ENCODE assay signal across 15 cellular contexts in genomic region chr19:53552001-53552721, GRCh38. TPM values are rescaled to one million over a fixed set of nuclear protein-coding genes. Genes with fewer than 3 reads are reported as not detected.
DNase-seq lines count a peak whose midpoint lies in the region; ATAC-seq, FAIRE-seq and TF ChIP-seq lines count a peak whose summit lies in the region.
"Had no signal": no experiment of that assay in that cellular context is flagged by ENCODE, and none has a peak within 500 bp of the region (broad histone marks: within the 10 kb centered on the region; RNA-seq: fewer than 3 reads in every experiment).

No MANE protein-coding gene starts in this region.

- in situ Hi-C loops in HepG2 (cut with HindIII; ENCODE audit: extremely low pct_ligation_motif_present, low pct_unique_long_range_greater_than_20kb) = no loop called here

- H3K9me3 ChIP-seq in HepG2 (ENCODE audit: low read length) = no peaks in the 10 kb centered on the region
- H3K9me3 ChIP-seq in right lobe of liver = no peaks in the 10 kb centered on the region
- no peaks in the 10 kb centered on the region for H3K9me3 ChIP-seq in testis
- peaks cover 0 to 8% (median 0%) of the 10 kb centered on the region in 4 donors for H3K9me3 ChIP-seq in stomach

- H3K27me3 ChIP-seq in HepG2 (ENCODE audit: control insufficient read depth in 1 of 2, insufficient read depth in 2 of 2, low read length in 2 of 2) (no peaks in the 10 kb centered on the region), right lobe of liver (no peaks in the 10 kb centered on the region), testis (no peaks in the 10 kb centered on the region), stomach (no peaks in the 10 kb centered on the region)

- H3K9me3 Mint-ChIP-seq in activated naive CD8-positive, alpha-beta T cell treated with anti-CD3 and anti-CD28 coated beads for 36 hours = peaks cover 4% of the 10 kb centered on the region

- TF ChIP-seq CTCF in HepG2 (CRISPR knock-in tag; IDR thresholded peaks at IDR 0.05) (no peak), right lobe of liver (IDR thresholded peaks at IDR 0.05) (no peak), testis (IDR thresholded peaks at IDR 0.05) (no peak), stomach (IDR thresholded peaks at IDR 0.05) (no peak)

- H3K36me3 ChIP-seq in HepG2 (replicated peaks in 1 of 2; ENCODE audit: control insufficient read depth in 1 of 2, insufficient read depth in 2 of 2, low read length in 2 of 2) (peaks cover 0 to 6% of the 10 kb centered on the region in 2 experiments; a peak in 3 of 5 replicates), right lobe of liver (no peaks in the 10 kb centered on the region), testis (ENCODE audit: low read depth, missing control alignments) (no peaks in the 10 kb centered on the region), stomach (peaks cover 0 to 2% (median under 1%) of the 10 kb centered on the region in 4 donors)

- no peak for TF ChIP-seq RAD21 in HepG2 (CRISPR knock-in tag; IDR thresholded peaks at IDR 0.05)

- H3K79me2 ChIP-seq in HepG2 (ENCODE audit: insufficient read depth, low read length) = peaks cover 36% of the 10 kb centered on the region

- no peak overlapping the region for H2AFZ ChIP-seq in HepG2 (ENCODE audit: low read length)

- POLR2A ChIA-PET in HepG2 (lab: Yijun Ruan, JAX) = no interaction called here

- BruUV-seq in HepG2 (replicated peaks; lab: Mats Ljungman, UMichigan) = no TSS peak

- H3K4me1 Mint-ChIP-seq in activated naive CD8-positive, alpha-beta T cell treated with anti-CD3 and anti-CD28 coated beads for 36 hours = peaks cover 14% of the 10 kb centered on the region

- FAIRE-seq in HepG2 (lab: Jason Lieb, UNC) (no peak), islet of Langerhans (lab: Jason Lieb, UNC) (peak; percentile 13), H54 (lab: Jason Lieb, UNC) (no peak)
- FAIRE-seq: GM12891 had no signal

- H3K9ac ChIP-seq in HepG2 (ENCODE audit: insufficient read depth, low read depth, low read length) = no peak overlapping the region

- TF ChIP-seq POLR2A in HepG2 (IDR thresholded peaks at IDR 0.05; ENCODE audit: insufficient read depth in 1 of 2, low read depth in 2 of 2, low read length in 2 of 2) (no peak), right lobe of liver (IDR thresholded peaks at IDR 0.05) (no peak), testis (IDR thresholded peaks at IDR 0.05) (no peak), H54 (IDR thresholded peaks at IDR 0.05; ENCODE audit: low read depth, low read length) (no peak), stomach (IDR thresholded peaks at IDR 0.05) (no peak)

- no peak for ATAC-seq in HepG2
- ATAC-seq in right lobe of liver = no peak
- ATAC-seq: A549 had no signal

- H3K27ac ChIP-seq in HepG2 (ENCODE audit: extremely low read length, insufficient read depth, low read length) = no peak overlapping the region
- no peak overlapping the region for H3K27ac ChIP-seq in right lobe of liver
- no peak overlapping the region for H3K27ac ChIP-seq in testis
- H3K27ac ChIP-seq in stomach = peak overlapping the region in 2 of 5 donors; percentile 3 to 13
- H3K27ac ChIP-seq: A549, RWPE1 had no signal

- 96% methylated on average over 6 of the region's 6 CpGs for WGBS in HepG2 (ENCODE audit: low lambda C conversion rate)
- WGBS in right lobe of liver (ENCODE audit: insufficient coverage, low coverage, low lambda C conversion rate, missing lambda C conversion rate) = 80% methylated on average over 5 of the region's 6 CpGs
- 92 to 93% methylated on average over 6 of the region's 6 CpGs for WGBS in testis, 2 donors
- 87 to 93% (median 90%) methylated on average over 6 of the region's 6 CpGs for WGBS in stomach, 5 donors

- no peaks in the 10 kb centered on the region for H4K20me1 ChIP-seq in HepG2 (ENCODE audit: insufficient read depth, low read length)

- TF ChIP-seq EP300 in HepG2 (IDR thresholded peaks at IDR 0.05; ENCODE audit: low read depth in 2 of 2, low read length in 2 of 2) = no peak
- no peak for TF ChIP-seq EP300 in HepG2 (CRISPR knock-in tag; IDR thresholded peaks at IDR 0.05; ENCODE audit: borderline replicate concordance)
- TF ChIP-seq EP300 in stomach (IDR thresholded peaks at IDR 0.05) = no peak

- H3K27me3 Mint-ChIP-seq in activated naive CD8-positive, alpha-beta T cell treated with anti-CD3 and anti-CD28 coated beads for 36 hours = no peaks in the 10 kb centered on the region

- H3K4me1 ChIP-seq in HepG2 (ENCODE audit: insufficient read depth, low read length) = peaks cover 7% of the 10 kb centered on the region
- H3K4me1 ChIP-seq in right lobe of liver = no peaks in the 10 kb centered on the region
- no peaks in the 10 kb centered on the region for H3K4me1 ChIP-seq in testis
- H3K4me1 ChIP-seq in stomach = peaks cover 0 to 16% (median 6%) of the 10 kb centered on the region in 4 donors
- H3K4me1 ChIP-seq: A549 had no signal

- H3K27ac Mint-ChIP-seq in activated naive CD8-positive, alpha-beta T cell treated with anti-CD3 and anti-CD28 coated beads for 36 hours = peak overlapping the region; percentile 60

- H3K4me3 ChIP-seq in HepG2 (replicated peaks in 1 of 3; ENCODE audit: insufficient read depth in 1 of 3, low read depth in 2 of 3, low read length in 3 of 3) (no peak overlapping the region), right lobe of liver (no peak overlapping the region), testis (no peak overlapping the region), stomach (no peak overlapping the region)
- H3K4me3 ChIP-seq: A549 had no signal

- intact Hi-C loops in HepG2 (cut with micrococcal nuclease; ENCODE audit: unreplicated experiment) = no loop called here
- intact Hi-C loops in right lobe of liver (cut with DNase I) = no loop called here
- intact Hi-C loops in testis (cut with DNase I; ENCODE audit: low total_unique reads) = no loop called here
- intact Hi-C loops in stomach (cut with DNase I; ENCODE audit: low total_unique reads) = no loop called here

- DNase-seq in HepG2 (ENCODE audit: low spot score) (no peak), right lobe of liver (no peak), testis (no peak), H54 (ENCODE audit: insufficient read length, low spot score) (no peak), stomach (no peak), NCI-H226 (no peak)
- DNase-seq in activated naive CD8-positive, alpha-beta T cell treated with anti-CD3 and anti-CD28 coated beads for 36 hours = no peak
- DNase-seq: DMS79, HCEC 1CT, NCI-H1092, NCI-H345 had no signal

- H3K4me3 Mint-ChIP-seq in activated naive CD8-positive, alpha-beta T cell treated with anti-CD3 and anti-CD28 coated beads for 36 hours = no peak overlapping the region

- H3K36me3 Mint-ChIP-seq in activated naive CD8-positive, alpha-beta T cell treated with anti-CD3 and anti-CD28 coated beads for 36 hours = peaks cover 66% of the 10 kb centered on the region

- no peak overlapping the region for H3K4me2 ChIP-seq in HepG2 (ENCODE audit: low read depth, low read length)
- H3K4me2 ChIP-seq: A549 had no signal

- CTCF ChIA-PET in HepG2 (lab: Yijun Ruan, JAX; ENCODE audit: low intra/inter-chr PET ratio, low total read pairs) = no interaction called here

TF ChIP-seq in HepG2, 621 proteins besides CTCF, POLR2A, EP300 and RAD21 (continues in another document):
- no peak for TF ChIP-seq ZFP37 (CRISPR knock-in tag; IDR thresholded peaks at IDR 0.05; ENCODE audit: borderline replicate concordance)
- peak; percentile 69 for TF ChIP-seq ZNF121 (CRISPR knock-in tag; IDR thresholded peaks at IDR 0.05)

RNA-seq across cellular contexts. Expression of gene ZNF331, which starts 14.2 kb away (rescaled TPM):
- total RNA-seq in HepG2 (2016; rRNA removed; fragmentation: Illumina TruSeq; extraction: Trizol) (13.3 and 15.2 TPM in 2 replicates), right lobe of liver (1 to 10 TPM; 2.0 to 5.8 (median 3.5) TPM), testis (10 to 100 TPM; 31.4 to 36.5 TPM), stomach (10 to 100 TPM in 4 of 5 donors, 1 to 10 TPM in 1; 2.9 to 67.2 (median 17.9) TPM)
- 5.0 and 5.3 TPM in 2 replicates for total RNA-seq in HepG2 (2016; cell fraction: cytosol; rRNA removed; fragmentation: Illumina TruSeq; extraction: Trizol; ENCODE audit: low read depth)
- 11.2 and 12.7 TPM in 2 replicates for total RNA-seq in HepG2 (2016; cell fraction: insoluble cytoplasmic fraction; rRNA removed; fragmentation: Illumina TruSeq; extraction: Trizol)
- total RNA-seq in HepG2 (2016; cell fraction: membrane; rRNA removed; fragmentation: Illumina TruSeq; extraction: Trizol) = 8.0 and 8.5 TPM in 2 replicates
- 16.0 and 20.7 TPM in 2 replicates for total RNA-seq in HepG2 (2016; cell fraction: nucleus; rRNA removed; fragmentation: Illumina TruSeq; extraction: Trizol)
- polyA plus RNA-seq in HepG2 (2011; rRNA removed) (8.2 and 9.5 TPM in 2 replicates), testis (ENCODE audit: insufficient read depth, low read depth, low replicate concordance) (26.5 TPM), stomach (1 to 10 TPM; 8.1 to 8.9 (median 8.5) TPM)
- polyA plus RNA-seq in HepG2 (2011; cell fraction: cytosol; rRNA removed) = 3.3 and 4.9 TPM in 2 replicates
- polyA plus RNA-seq in HepG2 (2011; cell fraction: nucleus; rRNA removed) = 20.2 and 21.6 TPM in 2 replicates
- 22.2 and 38.0 TPM in 2 replicates for polyA plus RNA-seq in HepG2 (2012)
- 1.2 and 1.3 TPM in 2 replicates for polyA plus RNA-seq in HepG2 (2016; cell fraction: cytosol; fragmentation: Illumina TruSeq; extraction: Trizol; ENCODE audit: low read depth)
- 10.1 and 10.3 TPM in 2 replicates for polyA plus RNA-seq in HepG2 (2016; cell fraction: insoluble cytoplasmic fraction; fragmentation: Illumina TruSeq; extraction: Trizol; ENCODE audit: low read depth)
- polyA plus RNA-seq in HepG2 (2016; cell fraction: membrane; fragmentation: Illumina TruSeq; extraction: Trizol; ENCODE audit: low read depth) = 2.9 and 3.4 TPM in 2 replicates
- 51.3 and 54.8 TPM in 2 replicates for polyA plus RNA-seq in HepG2 (2016; cell fraction: nucleus; fragmentation: Illumina TruSeq; extraction: Trizol; ENCODE audit: insufficient read depth, low read depth)
- polyA minus RNA-seq in HepG2 (2011; rRNA and poly(A)+ RNA removed; ENCODE audit: low replicate concordance) = 5.6 and 18.7 TPM in 2 replicates
- polyA minus RNA-seq in HepG2 (2011; cell fraction: cytosol; rRNA and poly(A)+ RNA removed) = 7.9 and 9.9 TPM in 2 replicates
- polyA minus RNA-seq in HepG2 (2011; cell fraction: nucleus; rRNA and poly(A)+ RNA removed) = 20.4 and 22.9 TPM in 2 replicates
- total RNA-seq in activated naive CD8-positive, alpha-beta T cell treated with anti-CD3 and anti-CD28 coated beads for 36 hours = 10 to 100 TPM; 18.1 to 21.3 TPM
